In genomic region chr1:150564051-150564991, GRCh38 we compare ENCODE assay signal across 8 cellular contexts. TPM values are rescaled to one million over a fixed set of nuclear protein-coding genes. Genes with fewer than 3 reads are reported as not detected.
A peak's percentile ranks its signal among the peaks of the same experiment; 100 is the strongest.
DNase-seq lines count a peak whose midpoint lies in the region; ATAC-seq, FAIRE-seq and TF ChIP-seq lines count a peak whose summit lies in the region.

No MANE protein-coding gene starts in this region.

- peaks cover 4% of the 10 kb centered on the region for H4K20me1 ChIP-seq in keratinocyte (ENCODE audit: control insufficient read depth, extremely low read depth, insufficient read depth, low read length)

- H3K27ac Mint-ChIP-seq in activated naive CD8-positive, alpha-beta T cell treated with anti-CD3 and anti-CD28 coated beads, Interleukin-2, amount 10 ng/mL, durations not matched to agents 7 days and 5 days = peak overlapping the region; percentile 100

- H3K27ac ChIP-seq in keratinocyte (ENCODE audit: control insufficient read depth, insufficient read depth, low read length) (peak overlapping the region; percentile 99), subcutaneous abdominal adipose tissue (ENCODE audit: low read depth, low read length) (peak overlapping the region; percentile 100)

- peaks cover 21% of the 10 kb centered on the region for H3K79me2 ChIP-seq in keratinocyte (ENCODE audit: control insufficient read depth, insufficient read depth, low read length)

- H3K4me3 ChIP-seq in keratinocyte (ENCODE audit: control insufficient read depth in 2 of 3, extremely low read depth in 1 of 3, insufficient read depth in 2 of 3, low read depth in 1 of 3, low read length in 3 of 3) (peak overlapping the region in 1 of 3 experiments; percentile 14), subcutaneous abdominal adipose tissue (ENCODE audit: low read depth in 1 of 5, low read length in 5 of 5) (peak overlapping the region in 2 of 5 donors; percentile 2 to 19)

- H3K4me2 ChIP-seq in keratinocyte (ENCODE audit: control insufficient read depth, extremely low read depth, insufficient read depth, low read depth, low read length) = peak overlapping the region; percentile 94

- no peak overlapping the region for H2AFZ ChIP-seq in keratinocyte (ENCODE audit: control insufficient read depth, low read length)

- dilution Hi-C loops in keratinocyte (cut with MboI; ENCODE audit: extremely low pct_ligation_motif_present, low sequenced_read_pairs) = no loop called here

- peaks cover 0 to 2% of the 10 kb centered on the region in 2 experiments for H3K36me3 ChIP-seq in keratinocyte (ENCODE audit: control insufficient read depth in 2 of 2, extremely low read depth in 1 of 2, insufficient read depth in 2 of 2, low read length in 2 of 2)
- peaks cover 0 to 4% (median 0%) of the 10 kb centered on the region in 5 donors for H3K36me3 ChIP-seq in subcutaneous abdominal adipose tissue (ENCODE audit: control insufficient read depth in 5 of 5, insufficient read depth in 5 of 5, low read length in 5 of 5)

- peak overlapping the region; percentile 97 for H3K4me3 Mint-ChIP-seq in activated naive CD8-positive, alpha-beta T cell treated with anti-CD3 and anti-CD28 coated beads, Interleukin-2, amount 10 ng/mL, durations not matched to agents 7 days and 5 days

- H3K9me3 ChIP-seq in keratinocyte (ENCODE audit: control insufficient read depth, low read depth, low read length) = no peaks in the 10 kb centered on the region
- no peaks in the 10 kb centered on the region for H3K9me3 ChIP-seq in subcutaneous abdominal adipose tissue (ENCODE audit: control insufficient read depth in 5 of 5, low read length in 5 of 5)

- ATAC-seq in activated naive CD8-positive, alpha-beta T cell treated with anti-CD3 and anti-CD28 coated beads, Interleukin-2, amount 10 ng/mL, durations not matched to agents 7 days and 5 days (ENCODE audit: low read depth) = no peak
- no peak for ATAC-seq in GM21515 (IDR thresholded peaks at IDR 0.05; ENCODE audit: unreplicated experiment)
- ATAC-seq in HG02759 (IDR thresholded peaks at IDR 0.05; ENCODE audit: unreplicated experiment) = no peak

- no peaks in the 10 kb centered on the region for H3K27me3 Mint-ChIP-seq in activated naive CD8-positive, alpha-beta T cell treated with anti-CD3 and anti-CD28 coated beads, Interleukin-2, amount 10 ng/mL, durations not matched to agents 7 days and 5 days

- no peaks in the 10 kb centered on the region for H3K9me3 Mint-ChIP-seq in activated naive CD8-positive, alpha-beta T cell treated with anti-CD3 and anti-CD28 coated beads, Interleukin-2, amount 10 ng/mL, durations not matched to agents 7 days and 5 days

- DNase-seq in NK-92 treated with Interleukin-12 subunit alpha and Interleukin-12 subunit beta, amount 100 ng/mL, for 24 hours (lab: John Stamatoyannopoulos, UW) = peak; percentile 26
- DNase-seq in NK-92 (lab: John Stamatoyannopoulos, UW; ENCODE audit: unreplicated experiment) = no peak
- no peak for DNase-seq in activated naive CD8-positive, alpha-beta T cell treated with anti-CD3 and anti-CD28 coated beads, Interleukin-2, amount 10 ng/mL, durations not matched to agents 7 days and 5 days
- no peak for DNase-seq in keratinocyte (ENCODE audit: low read depth, low spot score)
- DNase-seq in epidermal melanocyte (ENCODE audit: insufficient read length, low spot score) = no peak

- TF ChIP-seq CTCF in keratinocyte (optimal IDR thresholded peaks at IDR 0.05 in 1 of 3, IDR thresholded peaks at IDR 0.05 in 1 of 3, conservative IDR thresholded peaks at IDR 0.05 in 1 of 3; ENCODE audit: extremely low read depth in 1 of 3, insufficient read depth in 2 of 3, low read length in 3 of 3) = no peak

- FAIRE-seq in keratinocyte (lab: Jason Lieb, UNC) = no peak

- POLR2A ChIA-PET in activated naive CD8-positive, alpha-beta T cell treated with anti-CD3 and anti-CD28 coated beads, Interleukin-2, amount 10 ng/mL, durations not matched to agents 7 days and 5 days (lab: Charles Lee) = interaction anchor here (0.7 to 13.9 kb wide), 12 partner anchors 11 to 410 kb away, joined by 3 to 1003 read pairs (median 5); partner anchors contain the start of genes CTSK, ENSA, MCL1 and RPRD2

- H3K27me3 ChIP-seq in keratinocyte (ENCODE audit: control insufficient read depth, extremely low read depth, insufficient read depth, low read length) (no peaks in the 10 kb centered on the region), subcutaneous abdominal adipose tissue (ENCODE audit: control insufficient read depth in 5 of 5, insufficient read depth in 4 of 5, low read length in 5 of 5) (no peaks in the 10 kb centered on the region)

- H3K4me1 Mint-ChIP-seq in activated naive CD8-positive, alpha-beta T cell treated with anti-CD3 and anti-CD28 coated beads, Interleukin-2, amount 10 ng/mL, durations not matched to agents 7 days and 5 days = peaks cover 63% of the 10 kb centered on the region

- peaks cover 8% of the 10 kb centered on the region for H3K9me1 ChIP-seq in keratinocyte (ENCODE audit: control insufficient read depth, extremely low read depth, insufficient read depth, low read length)

- H3K36me3 Mint-ChIP-seq in activated naive CD8-positive, alpha-beta T cell treated with anti-CD3 and anti-CD28 coated beads, Interleukin-2, amount 10 ng/mL, durations not matched to agents 7 days and 5 days = peaks cover 5% of the 10 kb centered on the region

- peak overlapping the region; percentile 54 for H3K9ac ChIP-seq in keratinocyte (ENCODE audit: control insufficient read depth, extremely low read depth, insufficient read depth, low read length)
- peak overlapping the region in 2 of 5 donors; percentile 99 to 100 for H3K9ac ChIP-seq in subcutaneous abdominal adipose tissue (ENCODE audit: low read length in 5 of 5)

- H3K4me1 ChIP-seq in keratinocyte (ENCODE audit: control insufficient read depth, extremely low read depth, insufficient read depth, low read length) (peaks cover 66% of the 10 kb centered on the region), subcutaneous abdominal adipose tissue (ENCODE audit: control insufficient read depth in 5 of 5, insufficient read depth in 5 of 5, low read length in 5 of 5) (peaks cover 37 to 98% (median 86%) of the 10 kb centered on the region in 5 donors)

RNA-seq across cellular contexts. Expression of gene MCL1, which starts 15.1 kb away (rescaled TPM):
- total RNA-seq in activated naive CD8-positive, alpha-beta T cell treated with anti-CD3 and anti-CD28 coated beads, Interleukin-2, amount 10 ng/mL, durations not matched to agents 7 days and 5 days = 100 to 1,000 TPM; 302 to 303 TPM
- 105 to 237 TPM (median 156 TPM) in 3 replicates for polyA plus RNA-seq in keratinocyte
- 301 TPM for polyA plus RNA-seq in keratinocyte (2011; ENCODE audit: low read depth)
- 85.0 and 142 TPM in 2 replicates for polyA plus RNA-seq in keratinocyte (2011; cell fraction: cytosol; rRNA removed)
- polyA plus RNA-seq in keratinocyte (2011; cell fraction: nucleus; rRNA removed) = 241 and 336 TPM in 2 replicates
- 139 and 235 TPM in 2 replicates for polyA plus RNA-seq in keratinocyte (2012; ENCODE audit: low replicate concordance)
- polyA minus RNA-seq in keratinocyte = 75.7 to 233 TPM (median 111 TPM) in 3 replicates
- polyA minus RNA-seq in keratinocyte (2011; cell fraction: cytosol; rRNA and poly(A)+ RNA removed) = 164 TPM
- 148 and 203 TPM in 2 replicates for polyA minus RNA-seq in keratinocyte (2011; cell fraction: nucleus; rRNA and poly(A)+ RNA removed)

RNA-seq across cellular contexts. Expression of gene ADAMTSL4, which starts 15.1 kb away (rescaled TPM):
- under 1 TPM; 0.11 to 0.30 TPM for total RNA-seq in activated naive CD8-positive, alpha-beta T cell treated with anti-CD3 and anti-CD28 coated beads, Interleukin-2, amount 10 ng/mL, durations not matched to agents 7 days and 5 days
- polyA plus RNA-seq in keratinocyte = 7.0 to 22.8 TPM (median 7.0 TPM) in 3 replicates
- 29.1 TPM for polyA plus RNA-seq in keratinocyte (2011; ENCODE audit: low read depth)
- polyA plus RNA-seq in keratinocyte (2011; cell fraction: cytosol; rRNA removed) = 13.1 and 16.6 TPM in 2 replicates
- 105 and 147 TPM in 2 replicates for polyA plus RNA-seq in keratinocyte (2011; cell fraction: nucleus; rRNA removed)
- polyA plus RNA-seq in keratinocyte (2012; ENCODE audit: low replicate concordance) = 8.6 and 128 TPM in 2 replicates
- 7.5 to 15.6 TPM (median 14.2 TPM) in 3 replicates for polyA minus RNA-seq in keratinocyte
- polyA minus RNA-seq in keratinocyte (2011; cell fraction: cytosol; rRNA and poly(A)+ RNA removed) = 13.2 TPM
- 33.8 and 40.9 TPM in 2 replicates for polyA minus RNA-seq in keratinocyte (2011; cell fraction: nucleus; rRNA and poly(A)+ RNA removed)

RNA-seq across cellular contexts. Expression of gene FALEC, which starts 48.8 kb away (rescaled TPM):
- under 1 TPM; 0.58 to 0.60 TPM for total RNA-seq in activated naive CD8-positive, alpha-beta T cell treated with anti-CD3 and anti-CD28 coated beads, Interleukin-2, amount 10 ng/mL, durations not matched to agents 7 days and 5 days
- polyA plus RNA-seq in keratinocyte = 0.12 to 0.13 TPM in 2 of 3 replicates, not detected in the other
- polyA plus RNA-seq in keratinocyte (2011; ENCODE audit: low read depth) = 1.0 TPM
- not detected in 2 replicates for polyA plus RNA-seq in keratinocyte (2011; cell fraction: cytosol; rRNA removed)
- polyA plus RNA-seq in keratinocyte (2011; cell fraction: nucleus; rRNA removed) = 0.29 TPM in 1 of 2 replicates, not detected in the other
- not detected in 2 replicates for polyA plus RNA-seq in keratinocyte (2012; ENCODE audit: low replicate concordance)
- not detected in 3 replicates for polyA minus RNA-seq in keratinocyte
- not detected for polyA minus RNA-seq in keratinocyte (2011; cell fraction: cytosol; rRNA and poly(A)+ RNA removed)
- polyA minus RNA-seq in keratinocyte (2011; cell fraction: nucleus; rRNA and poly(A)+ RNA removed) = not detected in 2 replicates

RNA-seq across cellular contexts. Expression of gene ECM1, which starts 56.4 kb away (rescaled TPM):
- 1 to 10 TPM; 1.4 to 1.7 TPM for total RNA-seq in activated naive CD8-positive, alpha-beta T cell treated with anti-CD3 and anti-CD28 coated beads, Interleukin-2, amount 10 ng/mL, durations not matched to agents 7 days and 5 days
- 23.6 to 63.8 TPM (median 26.3 TPM) in 3 replicates for polyA plus RNA-seq in keratinocyte
- 36.6 TPM for polyA plus RNA-seq in keratinocyte (2011; ENCODE audit: low read depth)
- 20.3 and 27.6 TPM in 2 replicates for polyA plus RNA-seq in keratinocyte (2011; cell fraction: cytosol; rRNA removed)
- polyA plus RNA-seq in keratinocyte (2011; cell fraction: nucleus; rRNA removed) = 116 and 156 TPM in 2 replicates
- 70.1 and 304 TPM in 2 replicates for polyA plus RNA-seq in keratinocyte (2012; ENCODE audit: low replicate concordance)
- 28.0 to 109 TPM (median 28.7 TPM) in 3 replicates for polyA minus RNA-seq in keratinocyte
- 24.2 TPM for polyA minus RNA-seq in keratinocyte (2011; cell fraction: cytosol; rRNA and poly(A)+ RNA removed)
- polyA minus RNA-seq in keratinocyte (2011; cell fraction: nucleus; rRNA and poly(A)+ RNA removed) = 82.8 and 93.0 TPM in 2 replicates
